ENCODE assay signal across 8 cellular contexts in the genomic region with DNA sequence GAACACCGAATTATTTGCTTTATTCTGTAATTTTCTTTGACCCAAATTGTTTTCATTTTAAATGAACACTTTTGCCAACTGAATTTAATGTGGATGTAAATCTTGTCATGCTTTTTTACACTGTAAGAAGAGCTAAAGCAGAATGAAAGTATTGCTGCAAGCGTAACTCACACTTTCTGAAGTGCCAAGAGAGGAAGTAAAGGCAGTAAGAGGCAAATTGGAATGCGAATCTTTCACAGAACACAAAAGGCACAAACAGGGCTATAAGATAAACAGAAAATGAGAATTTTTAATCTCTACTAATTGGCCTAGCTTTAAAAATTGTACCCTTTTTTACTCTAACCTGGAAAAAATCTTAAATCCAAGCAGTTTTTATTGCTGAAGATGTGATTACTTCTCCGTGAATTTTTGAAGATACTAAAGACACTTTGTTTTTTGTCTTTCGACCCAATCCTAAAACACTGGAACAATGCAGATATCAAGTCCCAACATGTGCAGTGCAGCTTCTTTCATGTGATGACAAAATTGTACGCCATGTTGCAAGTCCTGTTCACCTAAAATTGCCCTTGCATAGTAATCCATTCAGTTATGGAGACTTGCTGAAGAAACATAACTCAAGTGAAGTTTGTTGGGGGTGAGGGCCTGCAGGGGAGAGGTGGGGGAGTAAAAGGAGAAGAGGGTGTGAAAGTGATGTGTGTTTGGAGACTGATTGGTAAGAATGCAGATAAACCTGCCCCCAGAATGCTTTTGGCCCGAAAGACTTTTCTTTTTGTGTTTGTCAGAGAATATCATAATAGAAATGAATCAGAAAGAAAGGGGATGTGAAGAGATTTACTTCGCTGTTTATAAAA. TPM values are rescaled to one million over a fixed set of nuclear protein-coding genes. Genes with fewer than 3 reads are reported as not detected.
A peak's percentile ranks its signal among the peaks of the same experiment; 100 is the strongest.
DNase-seq lines count a peak whose midpoint lies in the region; ATAC-seq and TF ChIP-seq lines count a peak whose summit lies in the region.

No MANE protein-coding gene starts in this region.

- H3K36me3 ChIP-seq in HEK293 (ENCODE audit: control insufficient read depth in 2 of 2, insufficient read depth in 1 of 2, low read length in 2 of 2) (peaks cover 9 to 18% of the 10 kb centered on the region in 2 experiments; a peak in 2 of 3 replicates), SK-N-MC (ENCODE audit: insufficient read depth, low read length) (no peaks in the 10 kb centered on the region), psoas muscle (ENCODE audit: insufficient read depth in 1 of 2, low read depth in 1 of 2) (no peaks in the 10 kb centered on the region)

- H3K9me3 ChIP-seq in HEK293 (ENCODE audit: control insufficient read depth, insufficient read depth, low read depth, low read length) (no peaks in the 10 kb centered on the region), SK-N-MC (ENCODE audit: low read depth, low read length) (no peaks in the 10 kb centered on the region), psoas muscle (no peaks in the 10 kb centered on the region)

- H3K4me3 ChIP-seq in HEK293 (ENCODE audit: low read depth, low read length) = no peak overlapping the region
- peak overlapping the region; percentile 92 for H3K4me3 ChIP-seq in SK-N-MC
- H3K4me3 ChIP-seq in fibroblast of villous mesenchyme (ENCODE audit: low read depth, low read length) = peak overlapping the region; percentile 90
- H3K4me3 ChIP-seq in psoas muscle = peak overlapping the region; percentile 93

- TF ChIP-seq CTCF in HEK293 (tag by site-specific recombination; IDR thresholded peaks at IDR 0.05) (no peak), fibroblast of villous mesenchyme (IDR thresholded peaks at IDR 0.05; ENCODE audit: insufficient read depth, low read depth, low read length) (no peak), psoas muscle (IDR thresholded peaks at IDR 0.05) (no peak)

- H3K27ac ChIP-seq in HEK293 (ENCODE audit: extremely low read depth, low read depth, low read length) = no peak overlapping the region; the same call in 1 of the 2 replicates
- H3K27ac ChIP-seq in SK-N-MC = no peak overlapping the region
- peak overlapping the region; percentile 48 for H3K27ac ChIP-seq in psoas muscle

- H3K9ac ChIP-seq in SK-N-MC (ENCODE audit: insufficient read length) = no peak overlapping the region

- intact Hi-C loops in psoas muscle (cut with DNase I) = loop anchor here (2.0 to 10.0 kb wide), 3 partner anchors 70 to 78 kb away; a partner anchor contains a TSS

- ATAC-seq in psoas muscle = no peak
- ATAC-seq in GM21717 (IDR thresholded peaks at IDR 0.05; ENCODE audit: unreplicated experiment) = no peak

- H3K4me1 ChIP-seq in HEK293 (ENCODE audit: control insufficient read depth, insufficient read depth, low read length) (peaks cover 34% of the 10 kb centered on the region), psoas muscle (peaks cover 37% of the 10 kb centered on the region)

- DNase-seq in SK-N-MC (ENCODE audit: low read depth, low spot score) (no peak), fibroblast of villous mesenchyme (ENCODE audit: low read depth) (no peak), psoas muscle (no peak), kidney tubule cell (ENCODE audit: low spot score) (no peak), COLO668 (lab: John Stamatoyannopoulos, UW; ENCODE audit: unreplicated experiment) (no peak)
- DNase-seq in activated CD4-positive, CD25-positive, alpha-beta regulatory T cell treated with anti-CD3 and anti-CD28 coated beads, Interleukin-2, amount 50 U/mL, for 72 hours = no peak

- POLR2A ChIA-PET in HEK293 (lab: Yijun Ruan, JAX) = interaction anchor here (2.0 to 3.6 kb wide), 3 partner anchors 11 to 81 kb away, joined by 23 to 53 read pairs (median 35); a partner anchor contains a TSS

- WGBS in psoas muscle, 3 donors = 69 to 84% (median 72%) methylated on average over 8 of the region's 8 CpGs

- CTCF ChIA-PET in HEK293 (lab: Yijun Ruan, JAX) = interaction anchor here (0.6 to 2.3 kb wide), 11 partner anchors 10 to 421 kb away, joined by 3 to 6 read pairs (median 4); no protein-coding TSS in a partner anchor

- H3K27me3 ChIP-seq in psoas muscle (ENCODE audit: insufficient read depth in 3 of 3, low read length in 2 of 3) = no peaks in the 10 kb centered on the region

TF ChIP-seq in HEK293, 187 proteins besides CTCF, POLR2A, EP300 and RAD21 (continues in another document):
- TF ChIP-seq ZNF585B (tag by site-specific recombination; IDR thresholded peaks at IDR 0.05) = no peak
- no peak for TF ChIP-seq ZNF610 (tag by site-specific recombination; IDR thresholded peaks at IDR 0.05; ENCODE audit: borderline replicate concordance)
- no peak for TF ChIP-seq ZNF292 (tag by site-specific recombination; IDR thresholded peaks at IDR 0.05; ENCODE audit: borderline replicate concordance, low read depth)
- TF ChIP-seq KLF10 (tag by site-specific recombination; IDR thresholded peaks at IDR 0.05) = 0 out of 2 replicates have a peak, but pooled peaks have one; percentile 16
- TF ChIP-seq ZNF211 (tag by site-specific recombination; IDR thresholded peaks at IDR 0.05; ENCODE audit: low read depth) = no peak
- 0 out of 2 replicates have a peak, but pooled peaks have one; percentile 6 for TF ChIP-seq ZNF24 (tag by site-specific recombination; IDR thresholded peaks at IDR 0.05)
- TF ChIP-seq ZNF549 (tag by site-specific recombination; IDR thresholded peaks at IDR 0.05) = no peak
- TF ChIP-seq REPIN1 (tag by site-specific recombination; IDR thresholded peaks at IDR 0.05; ENCODE audit: low read depth) = no peak
- TF ChIP-seq, protein P1, sequence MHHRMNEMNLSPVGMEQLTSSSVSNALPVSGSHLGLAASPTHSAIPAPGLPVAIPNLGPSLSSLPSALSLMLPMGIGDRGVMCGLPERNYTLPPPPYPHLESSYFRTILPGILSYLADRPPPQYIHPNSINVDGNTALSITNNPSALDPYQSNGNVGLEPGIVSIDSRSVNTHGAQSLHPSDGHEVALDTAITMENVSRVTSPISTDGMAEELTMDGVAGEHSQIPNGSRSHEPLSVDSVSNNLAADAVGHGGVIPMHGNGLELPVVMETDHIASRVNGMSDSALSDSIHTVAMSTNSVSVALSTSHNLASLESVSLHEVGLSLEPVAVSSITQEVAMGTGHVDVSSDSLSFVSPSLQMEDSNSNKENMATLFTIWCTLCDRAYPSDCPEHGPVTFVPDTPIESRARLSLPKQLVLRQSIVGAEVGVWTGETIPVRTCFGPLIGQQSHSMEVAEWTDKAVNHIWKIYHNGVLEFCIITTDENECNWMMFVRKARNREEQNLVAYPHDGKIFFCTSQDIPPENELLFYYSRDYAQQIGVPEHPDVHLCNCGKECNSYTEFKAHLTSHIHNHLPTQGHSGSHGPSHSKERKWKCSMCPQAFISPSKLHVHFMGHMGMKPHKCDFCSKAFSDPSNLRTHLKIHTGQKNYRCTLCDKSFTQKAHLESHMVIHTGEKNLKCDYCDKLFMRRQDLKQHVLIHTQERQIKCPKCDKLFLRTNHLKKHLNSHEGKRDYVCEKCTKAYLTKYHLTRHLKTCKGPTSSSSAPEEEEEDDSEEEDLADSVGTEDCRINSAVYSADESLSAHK (tag by site-specific recombination; IDR thresholded peaks at IDR 0.05) = no peak
- TF ChIP-seq ZNF596 (tag by site-specific recombination; IDR thresholded peaks at IDR 0.05) = no peak
- TF ChIP-seq TRIM28 (IDR thresholded peaks at IDR 0.05; ENCODE audit: borderline replicate concordance, low read length) = no peak
- no peak for TF ChIP-seq ZNF221 (tag by site-specific recombination; IDR thresholded peaks at IDR 0.05; ENCODE audit: borderline replicate concordance)
- TF ChIP-seq TCF7L2 (IDR thresholded peaks at IDR 0.05; ENCODE audit: borderline replicate concordance, low read depth, low read length) = no peak
- TF ChIP-seq ZNF623 (tag by site-specific recombination; IDR thresholded peaks at IDR 0.05) = no peak
- no peak for TF ChIP-seq GLIS1 (tag by site-specific recombination; IDR thresholded peaks at IDR 0.05)
- no peak for TF ChIP-seq ZNF248 (tag by site-specific recombination; IDR thresholded peaks at IDR 0.05)
- TF ChIP-seq PRDM1 (tag by site-specific recombination; IDR thresholded peaks at IDR 0.05) = peak; percentile 66
- no peak for TF ChIP-seq ZNF664 (tag by site-specific recombination; IDR thresholded peaks at IDR 0.05)
- TF ChIP-seq, protein P2, sequence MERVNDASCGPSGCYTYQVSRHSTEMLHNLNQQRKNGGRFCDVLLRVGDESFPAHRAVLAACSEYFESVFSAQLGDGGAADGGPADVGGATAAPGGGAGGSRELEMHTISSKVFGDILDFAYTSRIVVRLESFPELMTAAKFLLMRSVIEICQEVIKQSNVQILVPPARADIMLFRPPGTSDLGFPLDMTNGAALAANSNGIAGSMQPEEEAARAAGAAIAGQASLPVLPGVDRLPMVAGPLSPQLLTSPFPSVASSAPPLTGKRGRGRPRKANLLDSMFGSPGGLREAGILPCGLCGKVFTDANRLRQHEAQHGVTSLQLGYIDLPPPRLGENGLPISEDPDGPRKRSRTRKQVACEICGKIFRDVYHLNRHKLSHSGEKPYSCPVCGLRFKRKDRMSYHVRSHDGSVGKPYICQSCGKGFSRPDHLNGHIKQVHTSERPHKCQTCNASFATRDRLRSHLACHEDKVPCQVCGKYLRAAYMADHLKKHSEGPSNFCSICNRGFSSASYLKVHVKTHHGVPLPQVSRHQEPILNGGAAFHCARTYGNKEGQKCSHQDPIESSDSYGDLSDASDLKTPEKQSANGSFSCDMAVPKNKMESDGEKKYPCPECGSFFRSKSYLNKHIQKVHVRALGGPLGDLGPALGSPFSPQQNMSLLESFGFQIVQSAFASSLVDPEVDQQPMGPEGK (tag by site-specific recombination; IDR thresholded peaks at IDR 0.05) = peak; percentile 36
- no peak for TF ChIP-seq ZNF391 (tag by site-specific recombination; IDR thresholded peaks at IDR 0.05; ENCODE audit: borderline replicate concordance, low read depth)
- no peak for TF ChIP-seq ZNF214 (tag by site-specific recombination; IDR thresholded peaks at IDR 0.05; ENCODE audit: borderline replicate concordance)
- TF ChIP-seq, protein P3, sequence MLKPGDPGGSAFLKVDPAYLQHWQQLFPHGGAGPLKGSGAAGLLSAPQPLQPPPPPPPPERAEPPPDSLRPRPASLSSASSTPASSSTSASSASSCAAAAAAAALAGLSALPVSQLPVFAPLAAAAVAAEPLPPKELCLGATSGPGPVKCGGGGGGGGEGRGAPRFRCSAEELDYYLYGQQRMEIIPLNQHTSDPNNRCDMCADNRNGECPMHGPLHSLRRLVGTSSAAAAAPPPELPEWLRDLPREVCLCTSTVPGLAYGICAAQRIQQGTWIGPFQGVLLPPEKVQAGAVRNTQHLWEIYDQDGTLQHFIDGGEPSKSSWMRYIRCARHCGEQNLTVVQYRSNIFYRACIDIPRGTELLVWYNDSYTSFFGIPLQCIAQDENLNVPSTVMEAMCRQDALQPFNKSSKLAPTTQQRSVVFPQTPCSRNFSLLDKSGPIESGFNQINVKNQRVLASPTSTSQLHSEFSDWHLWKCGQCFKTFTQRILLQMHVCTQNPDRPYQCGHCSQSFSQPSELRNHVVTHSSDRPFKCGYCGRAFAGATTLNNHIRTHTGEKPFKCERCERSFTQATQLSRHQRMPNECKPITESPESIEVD (tag by site-specific recombination; IDR thresholded peaks at IDR 0.05) = peak; percentile 74

RNA-seq across cellular contexts. Expression of a gene that starts 1.4 kb away (rescaled TPM):
- total RNA-seq in fibroblast of villous mesenchyme (1.9 and 2.6 TPM in 2 replicates), psoas muscle (1 to 10 TPM; 1.8 to 4.7 (median 2.9) TPM)
- polyA plus RNA-seq in psoas muscle = 1 to 10 TPM; 2.5 to 5.5 (median 4.7) TPM
